ENCODE assay signal across 9 cellular contexts in the genomic region with DNA sequence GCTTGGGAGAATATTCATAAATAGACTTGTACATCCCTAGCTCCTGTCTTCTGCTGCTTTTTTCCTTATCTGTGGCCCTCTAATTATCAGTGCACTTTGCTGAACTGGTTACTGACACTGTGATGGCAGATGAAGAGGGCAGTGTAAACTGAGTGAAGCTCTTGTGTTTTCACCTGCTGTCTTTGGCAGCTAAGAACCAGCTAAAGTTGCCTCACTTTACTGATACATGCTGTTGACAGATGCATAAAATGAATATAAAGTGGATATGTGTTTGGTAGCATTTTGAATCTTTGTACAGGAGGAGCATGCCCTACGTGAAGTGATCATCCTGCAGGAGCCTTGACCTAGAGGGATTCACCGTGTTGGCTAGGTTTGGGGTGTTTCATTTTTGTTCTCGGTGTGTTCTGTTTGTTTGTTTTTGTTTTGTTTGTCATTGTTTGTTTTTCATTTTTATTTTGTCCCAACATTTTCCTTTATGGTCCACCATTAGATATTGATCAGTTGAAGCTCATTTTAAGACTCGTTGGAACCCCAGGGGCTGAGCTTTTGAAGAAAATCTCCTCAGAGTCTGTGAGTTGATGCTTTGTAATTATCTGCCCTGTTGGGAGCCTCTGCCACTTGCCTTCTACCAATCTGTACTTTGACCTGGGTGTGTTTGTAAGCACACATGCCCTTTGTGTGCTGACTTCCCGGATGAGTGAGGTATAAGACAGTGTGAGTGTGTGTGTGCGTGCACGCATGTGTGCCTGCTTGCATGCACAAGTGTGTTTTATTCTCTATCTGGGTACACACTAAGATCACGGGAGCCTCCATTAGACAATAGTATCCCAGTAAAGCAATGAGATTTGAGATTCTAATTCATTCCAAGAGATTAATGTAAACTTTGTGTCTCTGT. TPM values are rescaled to one million over a fixed set of nuclear protein-coding genes. Genes with fewer than 3 reads are reported as not detected.
DNase-seq lines count a peak whose midpoint lies in the region; ATAC-seq, FAIRE-seq and TF ChIP-seq lines count a peak whose summit lies in the region.
"Had no signal": no experiment of that assay in that cellular context is flagged by ENCODE, and none has a peak within 500 bp of the region (broad histone marks: within the 10 kb centered on the region; RNA-seq: fewer than 3 reads in every experiment).

No MANE protein-coding gene starts in this region.

- TF ChIP-seq POLR2A in HepG2 (IDR thresholded peaks at IDR 0.05; ENCODE audit: insufficient read depth in 1 of 2, low read depth in 2 of 2, low read length in 2 of 2) (peak; percentile 53 to 58), uterus (IDR thresholded peaks at IDR 0.05) (no peak)

- POLR2A ChIA-PET in Panc1 (lab: Charles Lee), result no interaction called here
- POLR2A ChIA-PET in HepG2 (lab: Yijun Ruan, JAX), result interaction anchor here (0.6 to 6.6 kb wide), 14 partner anchors 10 to 253 kb away, joined by 3 to 163 read pairs (median 6); partner anchors contain the start of genes MAPK13 and MAPK14

- peak; percentile 99 for FAIRE-seq in HepG2 (lab: Jason Lieb, UNC)

- CTCF ChIA-PET in Panc1 (lab: Charles Lee), result interaction anchor here (0.5 to 1.3 kb wide), 3 partner anchors 68 to 182 kb away, joined by 3 to 4 read pairs (median 3); partner anchors contain the start of gene MAPK14
- CTCF ChIA-PET in HepG2 (lab: Yijun Ruan, JAX; ENCODE audit: low intra/inter-chr PET ratio, low total read pairs), result interaction anchor here (0.9 to 2.5 kb wide), 5 partner anchors 20 to 147 kb away, joined by 3 to 52 read pairs (median 8); partner anchors contain the start of genes BRPF3 and MAPK14

- 0 out of 2 replicates have a peak, but pooled peaks cover 3% of the 10 kb centered on the region for H3K36me3 ChIP-seq in Panc1 (ENCODE audit: control insufficient read depth, insufficient read depth, low read length)
- peaks cover 8 to 28% of the 10 kb centered on the region in 2 experiments for H3K36me3 ChIP-seq in HepG2 (replicated peaks in 1 of 2; ENCODE audit: control insufficient read depth in 1 of 2, insufficient read depth in 2 of 2, low read length in 2 of 2)
- H3K36me3 ChIP-seq in uterus, result no peaks in the 10 kb centered on the region

- peak; percentile 91 to 93 for TF ChIP-seq EP300 in HepG2 (IDR thresholded peaks at IDR 0.05; ENCODE audit: low read depth in 2 of 2, low read length in 2 of 2)
- TF ChIP-seq EP300 in HepG2 (CRISPR knock-in tag; IDR thresholded peaks at IDR 0.05; ENCODE audit: borderline replicate concordance), result peak; percentile 95

- no peak for DNase-seq in right cardiac atrium
- no peak for DNase-seq in Right ventricle myocardium superior
- DNase-seq in Panc1 (ENCODE audit: low read depth, low spot score), result no peak
- peak; percentile 98 for DNase-seq in HepG2 (ENCODE audit: low spot score)
- no peak for DNase-seq in uterus
- DNase-seq in NCI-H1105 treated with DMSO at 0.1 percent for 48 hours (lab: John Stamatoyannopoulos, UW), result no peak
- no peak for DNase-seq in caudate nucleus (lab: John Stamatoyannopoulos, UW)

- H4K20me1 ChIP-seq in HepG2 (ENCODE audit: insufficient read depth, low read length), result no peaks in the 10 kb centered on the region

- TF ChIP-seq CTCF in Panc1 (IDR thresholded peaks at IDR 0.05) (peak; percentile 56), HepG2 (CRISPR knock-in tag; IDR thresholded peaks at IDR 0.05) (peak; percentile 35; the same call in 1 of the 2 replicates), uterus (IDR thresholded peaks at IDR 0.05) (no peak)

- 89% methylated on average over 8 of the region's 8 CpGs for WGBS in right cardiac atrium
- WGBS in HepG2 (ENCODE audit: low lambda C conversion rate), result 8% methylated on average over 8 of the region's 8 CpGs

- BruUV-seq in Panc1 (replicated peaks; lab: Mats Ljungman, UMichigan) (no TSS peak), HepG2 (replicated peaks; lab: Mats Ljungman, UMichigan) (TSS peak; percentile 88)

- H3K4me3 ChIP-seq in right cardiac atrium (ENCODE audit: low read length) (no peak overlapping the region), Panc1 (ENCODE audit: low read depth in 2 of 2, low read length in 2 of 2) (no peak overlapping the region), HepG2 (replicated peaks in 1 of 3; ENCODE audit: insufficient read depth in 1 of 3, low read depth in 2 of 3, low read length in 3 of 3) (peak overlapping the region; percentile 17 to 61 (median 20); a peak in 4 of 6 replicates), uterus (no peak overlapping the region)
- H3K4me3 ChIP-seq: testis had no signal

- in situ Hi-C loops in Panc1 (cut with HindIII; ENCODE audit: low pct_unique_long_range_greater_than_20kb, low sequenced_read_pairs) (no loop called here), HepG2 (cut with HindIII; ENCODE audit: extremely low pct_ligation_motif_present, low pct_unique_long_range_greater_than_20kb) (loop anchor here (5.0 kb wide), 1 partner anchor 68 kb away; the partner anchor contains the start of gene MAPK14)

- no peaks in the 10 kb centered on the region for H3K79me2 ChIP-seq in HepG2 (ENCODE audit: insufficient read depth, low read length)

- H3K9me3 ChIP-seq in right cardiac atrium (ENCODE audit: control insufficient read depth, low read length) (no peaks in the 10 kb centered on the region), Panc1 (ENCODE audit: control insufficient read depth, insufficient read depth, low read depth, low read length) (no peaks in the 10 kb centered on the region), HepG2 (ENCODE audit: low read length) (no peaks in the 10 kb centered on the region), uterus (no peaks in the 10 kb centered on the region)
- H3K9me3 ChIP-seq: testis had no signal

- intact Hi-C loops in right cardiac atrium (cut with DNase I) (loop anchor here (2.0 kb wide), 2 partner anchors 67 to 69 kb away; partner anchors contain the start of gene MAPK14 (in 3 of the 4)), Right ventricle myocardium superior (cut with DNase I) (loop anchor here (1.0 kb wide), 1 partner anchor 68 kb away; the partner anchor contains the start of gene MAPK14), Panc1 (cut with micrococcal nuclease; ENCODE audit: unreplicated experiment) (loop anchor here (2.0 kb wide), 1 partner anchor 69 kb away; the partner anchor contains the start of gene MAPK14), HepG2 (cut with micrococcal nuclease; ENCODE audit: unreplicated experiment) (loop anchor here (1.0 to 2.0 kb wide), 5 partner anchors 20 to 173 kb away; partner anchors contain the start of gene MAPK14), uterus (cut with DNase I; ENCODE audit: low total_unique reads) (loop anchor here (5.0 kb wide), 1 partner anchor 68 kb away; the partner anchor contains the start of gene MAPK14)

- H3K27ac ChIP-seq in right cardiac atrium (ENCODE audit: low read length), result no peak overlapping the region
- H3K27ac ChIP-seq in Panc1 (ENCODE audit: low read length), result no peak overlapping the region
- H3K27ac ChIP-seq in HepG2 (ENCODE audit: extremely low read length, insufficient read depth, low read length), result peak overlapping the region; percentile 90
- peak overlapping the region; percentile 41 to 65 for H3K27ac ChIP-seq in uterus
- no peak overlapping the region for H3K27ac ChIP-seq in caudate nucleus (ENCODE audit: low read depth, low read length)
- H3K27ac ChIP-seq: testis had no signal

- H3K27me3 ChIP-seq in right cardiac atrium (ENCODE audit: control insufficient read depth, insufficient read depth) (no peaks in the 10 kb centered on the region), Panc1 (ENCODE audit: control insufficient read depth, insufficient read depth, low read length) (no peaks in the 10 kb centered on the region), HepG2 (ENCODE audit: control insufficient read depth in 1 of 2, insufficient read depth in 2 of 2, low read length in 2 of 2) (no peaks in the 10 kb centered on the region), uterus (no peaks in the 10 kb centered on the region)
- H3K27me3 ChIP-seq: testis had no signal

- no peak overlapping the region for H2AFZ ChIP-seq in HepG2 (ENCODE audit: low read length)

- peak overlapping the region; percentile 90 for H3K4me2 ChIP-seq in HepG2 (ENCODE audit: low read depth, low read length)

- H3K4me1 ChIP-seq in right cardiac atrium (ENCODE audit: control insufficient read depth, insufficient read depth, low read length), result no peaks in the 10 kb centered on the region
- peaks cover 3% of the 10 kb centered on the region; the same call in 1 of the 2 replicates for H3K4me1 ChIP-seq in Panc1 (ENCODE audit: control insufficient read depth, insufficient read depth, low read length)
- peaks cover 38% of the 10 kb centered on the region for H3K4me1 ChIP-seq in HepG2 (ENCODE audit: insufficient read depth, low read length)
- H3K4me1 ChIP-seq in uterus, result peaks cover 0 to 5% of the 10 kb centered on the region in 2 donors

- ATAC-seq in right cardiac atrium, result peak; percentile 22 to 26
- no peak for ATAC-seq in Right ventricle myocardium superior (ENCODE audit: poor library complexity)
- peak; percentile 57 for ATAC-seq in Panc1
- peak; percentile 94 for ATAC-seq in HepG2
- ATAC-seq in GM18517 (IDR thresholded peaks at IDR 0.05; ENCODE audit: unreplicated experiment), result no peak

- 0 out of 2 replicates have a peak, but pooled peaks have one; percentile 29 for TF ChIP-seq RAD21 in HepG2 (CRISPR knock-in tag; IDR thresholded peaks at IDR 0.05)

- H3K9ac ChIP-seq in HepG2 (ENCODE audit: insufficient read depth, low read depth, low read length), result peak overlapping the region; percentile 74

RNA-seq across cellular contexts. Expression of gene MAPK13, which starts 34.6 kb away (rescaled TPM):
- total RNA-seq in right cardiac atrium, result 1 to 10 TPM; 1.7 to 4.0 (median 2.4) TPM
- 1.4 TPM for polyA plus RNA-seq in right cardiac atrium
- total RNA-seq in Right ventricle myocardium superior, result 0.32 TPM
- total RNA-seq in Panc1 (2021; ENCODE audit: unreplicated experiment), result 2.5 TPM
- polyA plus RNA-seq in Panc1 (2012; ENCODE audit: insufficient read length), result 7.1 TPM
- 12.7 and 17.8 TPM in 2 replicates for total RNA-seq in HepG2 (2016; rRNA removed; fragmentation: Illumina TruSeq; extraction: Trizol)
- total RNA-seq in HepG2 (2016; cell fraction: cytosol; rRNA removed; fragmentation: Illumina TruSeq; extraction: Trizol; ENCODE audit: low read depth), result 6.7 and 7.7 TPM in 2 replicates
- total RNA-seq in HepG2 (2016; cell fraction: insoluble cytoplasmic fraction; rRNA removed; fragmentation: Illumina TruSeq; extraction: Trizol), result 13.2 and 13.6 TPM in 2 replicates
- total RNA-seq in HepG2 (2016; cell fraction: membrane; rRNA removed; fragmentation: Illumina TruSeq; extraction: Trizol), result 16.3 and 17.8 TPM in 2 replicates
- total RNA-seq in HepG2 (2016; cell fraction: nucleus; rRNA removed; fragmentation: Illumina TruSeq; extraction: Trizol), result 12.2 and 12.8 TPM in 2 replicates
- 43.4 and 48.6 TPM in 2 replicates for polyA plus RNA-seq in HepG2 (2011; rRNA removed)
- 29.8 and 31.4 TPM in 2 replicates for polyA plus RNA-seq in HepG2 (2011; cell fraction: cytosol; rRNA removed)
- polyA plus RNA-seq in HepG2 (2011; cell fraction: nucleus; rRNA removed), result 203 and 226 TPM in 2 replicates
- polyA plus RNA-seq in HepG2 (2012), result 27.9 and 35.1 TPM in 2 replicates
- 19.7 and 23.2 TPM in 2 replicates for polyA plus RNA-seq in HepG2 (2016; cell fraction: cytosol; fragmentation: Illumina TruSeq; extraction: Trizol; ENCODE audit: low read depth)
- polyA plus RNA-seq in HepG2 (2016; cell fraction: insoluble cytoplasmic fraction; fragmentation: Illumina TruSeq; extraction: Trizol; ENCODE audit: low read depth), result 26.4 and 34.1 TPM in 2 replicates
- 27.6 and 29.3 TPM in 2 replicates for polyA plus RNA-seq in HepG2 (2016; cell fraction: membrane; fragmentation: Illumina TruSeq; extraction: Trizol; ENCODE audit: low read depth)
- 36.0 and 42.2 TPM in 2 replicates for polyA plus RNA-seq in HepG2 (2016; cell fraction: nucleus; fragmentation: Illumina TruSeq; extraction: Trizol; ENCODE audit: insufficient read depth, low read depth)
- polyA minus RNA-seq in HepG2 (2011; rRNA and poly(A)+ RNA removed; ENCODE audit: low replicate concordance), result 3.1 and 49.1 TPM in 2 replicates
- 16.3 and 18.6 TPM in 2 replicates for polyA minus RNA-seq in HepG2 (2011; cell fraction: cytosol; rRNA and poly(A)+ RNA removed)
- 30.6 and 42.0 TPM in 2 replicates for polyA minus RNA-seq in HepG2 (2011; cell fraction: nucleus; rRNA and poly(A)+ RNA removed)
- total RNA-seq in uterus, result 10 to 100 TPM in 1 of 4 donors, 1 to 10 TPM in 2, under 1 TPM in 1; 0.26 to 10.9 (median 3.0) TPM

Comparison
In these comparisons a context has a peak if more than half of its experiments do, and no peak if none do; other contexts are left out.
1. ATAC-seq: peak in right cardiac atrium (2 of 2), Panc1 (single experiment) and HepG2 (single experiment); none in Right ventricle myocardium superior (single experiment) and GM18517 (single experiment).
2. H3K27ac ChIP-seq: peak in HepG2 (single experiment) and uterus (2 of 2); none in right cardiac atrium (single experiment), Panc1 (single experiment) and caudate nucleus (single experiment).
3. H3K4me3 ChIP-seq: peak in HepG2 (3 of 3); none in right cardiac atrium (single experiment), Panc1 (0 of 2) and uterus (0 of 2).
4. CTCF ChIP-seq: peak in Panc1 (single experiment) and HepG2 (single experiment); none in uterus (0 of 4).
5. POLR2A ChIP-seq: peak in HepG2 (2 of 2); none in uterus (0 of 2).